In the genomic region with DNA sequence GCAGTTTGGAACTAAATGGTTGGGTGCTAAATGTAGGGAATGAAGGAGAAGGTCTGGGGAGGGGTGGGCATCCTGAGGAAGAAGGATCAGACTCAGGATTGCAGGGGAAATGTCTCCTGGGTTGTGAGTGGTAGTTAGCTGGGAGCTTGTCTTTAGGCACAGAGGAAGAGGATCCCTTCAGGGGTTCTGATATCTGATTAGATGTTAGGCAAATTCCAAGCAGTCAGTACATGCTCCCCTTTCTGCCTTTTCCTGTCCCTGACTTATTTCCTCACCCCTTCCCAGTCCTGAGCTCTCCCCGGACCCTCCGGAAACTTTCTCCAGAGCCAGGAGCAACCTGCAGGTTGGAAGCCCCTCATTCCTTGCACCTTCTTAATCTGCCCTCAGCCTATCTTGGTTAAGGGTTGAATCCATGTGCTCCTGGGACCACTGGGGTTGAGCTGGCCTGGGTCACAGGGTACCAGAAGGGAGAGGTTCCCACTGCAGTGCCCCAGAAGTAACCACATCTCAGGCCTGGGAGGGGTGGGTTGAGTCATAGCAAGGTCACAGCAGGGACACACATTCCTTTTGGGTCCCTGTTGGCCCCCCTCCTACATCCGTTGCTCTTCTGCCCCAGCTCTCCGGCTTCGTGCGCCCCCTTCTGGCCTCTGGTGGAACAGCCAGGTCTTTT, we compare ENCODE assay signal across 8 cellular contexts. TPM values are rescaled to one million over a fixed set of nuclear protein-coding genes. Genes with fewer than 3 reads are reported as not detected.
A peak's percentile ranks its signal among the peaks of the same experiment; 100 is the strongest.
DNase-seq lines count a peak whose midpoint lies in the region; ATAC-seq and TF ChIP-seq lines count a peak whose summit lies in the region.

No MANE protein-coding gene starts in this region.

- no peaks in the 10 kb centered on the region for H3K9me3 Mint-ChIP-seq in activated naive CD4-positive, alpha-beta T cell treated with anti-CD3 and anti-CD28 coated beads, Interleukin-2, amount 50 U/mL, for 24 hours
- no peaks in the 10 kb centered on the region for H3K9me3 Mint-ChIP-seq in osteocyte (ENCODE audit: unreplicated experiment)

- DNase-seq in GF-D8 (lab: John Stamatoyannopoulos, UW) (peak; percentile 21), NB4 (ENCODE audit: low read depth) (peak; percentile 95), SK-N-SH (peak; percentile 90), glomerular visceral epithelial cell (ENCODE audit: extremely low spot score) (peak; percentile 92), osteocyte (ENCODE audit: extremely low spot score, unreplicated experiment) (peak; percentile 96), suprapubic skin (ENCODE audit: low spot score in 2 of 2) (peak; percentile 96)

- H3F3A ChIP-seq in SK-N-SH (replicated peaks; ENCODE audit: insufficient read depth): peaks cover 30% of the 10 kb centered on the region

- peak overlapping the region; percentile 63 for H3K27ac Mint-ChIP-seq in activated naive CD4-positive, alpha-beta T cell treated with anti-CD3 and anti-CD28 coated beads, Interleukin-2, amount 50 U/mL, for 24 hours
- peak overlapping the region; percentile 95 for H3K27ac Mint-ChIP-seq in osteocyte (ENCODE audit: unreplicated experiment)

- H4K20me1 ChIP-seq in SK-N-SH (ENCODE audit: insufficient read depth): no peaks in the 10 kb centered on the region

- peak overlapping the region; percentile 85 for H3K4me3 Mint-ChIP-seq in activated naive CD4-positive, alpha-beta T cell treated with anti-CD3 and anti-CD28 coated beads, Interleukin-2, amount 50 U/mL, for 24 hours
- peak overlapping the region; percentile 70 for H3K4me3 Mint-ChIP-seq in osteocyte (ENCODE audit: unreplicated experiment)

- peaks cover 10% of the 10 kb centered on the region; the same call in 1 of the 2 replicates for H3K79me2 ChIP-seq in SK-N-SH (ENCODE audit: insufficient read depth)

- ATAC-seq in HG02610 (IDR thresholded peaks at IDR 0.05; ENCODE audit: unreplicated experiment): no peak

- POLR2A ChIA-PET in SK-N-SH (lab: Yijun Ruan, JAX): interaction anchor here (0.9 to 1.5 kb wide), 2 partner anchors 33 to 35 kb away, joined by 3 to 7 read pairs; no protein-coding TSS in a partner anchor

- TF ChIP-seq CTCF in NB4 (IDR thresholded peaks at IDR 0.05; ENCODE audit: low read depth, low read length): peak; percentile 96
- peak; percentile 90 for TF ChIP-seq CTCF in SK-N-SH (IDR thresholded peaks at IDR 0.05)
- TF ChIP-seq CTCF in osteocyte (IDR thresholded peaks at IDR 0.05): peak; percentile 99
- peak; percentile 91 to 97 for TF ChIP-seq CTCF in suprapubic skin (IDR thresholded peaks at IDR 0.05)

- peaks cover 8% of the 10 kb centered on the region in 2 experiments for H3K36me3 ChIP-seq in SK-N-SH (replicated peaks in 1 of 2; ENCODE audit: control insufficient read depth in 1 of 2, insufficient read depth in 2 of 2, low read length in 1 of 2)
- H3K36me3 ChIP-seq in suprapubic skin: peaks cover 4% of the 10 kb centered on the region

- H3K4me3 ChIP-seq in NB4 (ENCODE audit: low read depth, low read length): no peak overlapping the region
- H3K4me3 ChIP-seq in SK-N-SH (ENCODE audit: low read depth in 2 of 2, low read length in 1 of 2): peak overlapping the region; percentile 62 to 78; a peak in 3 of 4 replicates
- peak overlapping the region; percentile 61 for H3K4me3 ChIP-seq in suprapubic skin

- 23% methylated on average over 6 of the region's 6 CpGs for WGBS in SK-N-SH (ENCODE audit: low lambda C conversion rate)
- WGBS in suprapubic skin: 14% methylated on average over 6 of the region's 6 CpGs

- CTCF ChIA-PET in SK-N-SH (lab: Yijun Ruan, JAX): interaction anchor here (0.5 to 7.6 kb wide), 33 partner anchors 9 to 216 kb away, joined by 3 to 385 read pairs (median 4); a partner anchor contains a TSS

- H3K27me3 Mint-ChIP-seq in activated naive CD4-positive, alpha-beta T cell treated with anti-CD3 and anti-CD28 coated beads, Interleukin-2, amount 50 U/mL, for 24 hours: no peaks in the 10 kb centered on the region
- H3K27me3 Mint-ChIP-seq in osteocyte (ENCODE audit: unreplicated experiment): no peaks in the 10 kb centered on the region

- H3K9me3 ChIP-seq in SK-N-SH: no peaks in the 10 kb centered on the region
- H3K9me3 ChIP-seq in suprapubic skin: no peaks in the 10 kb centered on the region

- H3K9ac ChIP-seq in SK-N-SH: peak overlapping the region; percentile 81

- no peaks in the 10 kb centered on the region for H3K9me2 ChIP-seq in SK-N-SH

- H3K27ac ChIP-seq in SK-N-SH (ENCODE audit: low read depth in 2 of 2, low read length in 1 of 2) (peak overlapping the region; percentile 90 to 98), suprapubic skin (peak overlapping the region; percentile 85)

- TF ChIP-seq EP300 in SK-N-SH (IDR thresholded peaks at IDR 0.05; ENCODE audit: borderline replicate concordance in 1 of 2, low read depth in 1 of 2, low read length in 1 of 2): peak; percentile 30 to 66; a peak in 2 of 4 replicates
- no peak for TF ChIP-seq EP300 in suprapubic skin (IDR thresholded peaks at IDR 0.05)

- H3K36me3 Mint-ChIP-seq in activated naive CD4-positive, alpha-beta T cell treated with anti-CD3 and anti-CD28 coated beads, Interleukin-2, amount 50 U/mL, for 24 hours: no peaks in the 10 kb centered on the region
- H3K36me3 Mint-ChIP-seq in osteocyte (ENCODE audit: unreplicated experiment): peaks cover 4% of the 10 kb centered on the region

- peak; percentile 86 for TF ChIP-seq RAD21 in SK-N-SH (IDR thresholded peaks at IDR 0.05; ENCODE audit: low read length)

- no peak for TF ChIP-seq POLR2A in NB4 (IDR thresholded peaks at IDR 0.05; ENCODE audit: extremely low read depth, insufficient read length)
- no peak for TF ChIP-seq POLR2A in suprapubic skin (IDR thresholded peaks at IDR 0.05)

- H2AFZ ChIP-seq in SK-N-SH (ENCODE audit: low read depth): no peak overlapping the region

- H3K4me2 ChIP-seq in SK-N-SH: peak overlapping the region; percentile 100

- H3K4me1 ChIP-seq in SK-N-SH (ENCODE audit: control insufficient read depth in 1 of 2, insufficient read depth in 2 of 2, low read depth in 1 of 2, low read length in 1 of 2) (peaks cover 10 to 21% of the 10 kb centered on the region in 2 experiments; a peak in 2 of 4 replicates), suprapubic skin (peaks cover 54% of the 10 kb centered on the region)

- H3K4me1 Mint-ChIP-seq in activated naive CD4-positive, alpha-beta T cell treated with anti-CD3 and anti-CD28 coated beads, Interleukin-2, amount 50 U/mL, for 24 hours: peaks cover 43% of the 10 kb centered on the region
- peaks cover 35% of the 10 kb centered on the region for H3K4me1 Mint-ChIP-seq in osteocyte (ENCODE audit: unreplicated experiment)

- no peaks in the 10 kb centered on the region for H3K27me3 ChIP-seq in SK-N-SH (ENCODE audit: insufficient read depth)
- H3K27me3 ChIP-seq in suprapubic skin: no peaks in the 10 kb centered on the region

TF ChIP-seq in SK-N-SH, 30 proteins besides CTCF, POLR2A, EP300 and RAD21 (continues in another document):
- no peak for TF ChIP-seq TAF1 (IDR thresholded peaks at IDR 0.05; ENCODE audit: borderline replicate concordance, low read depth, low read length)
- TF ChIP-seq, protein P1, sequence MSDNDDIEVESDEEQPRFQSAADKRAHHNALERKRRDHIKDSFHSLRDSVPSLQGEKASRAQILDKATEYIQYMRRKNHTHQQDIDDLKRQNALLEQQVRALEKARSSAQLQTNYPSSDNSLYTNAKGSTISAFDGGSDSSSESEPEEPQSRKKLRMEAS (IDR thresholded peaks at IDR 0.05; ENCODE audit: low read depth): peak; percentile 56; the same call in 1 of the 2 replicates
- TF ChIP-seq MXI1 (IDR thresholded peaks at IDR 0.05; ENCODE audit: low read depth, low read length): no peak; the same call in 1 of the 2 replicates
- peak; percentile 96 for TF ChIP-seq SMC3 (IDR thresholded peaks at IDR 0.05; ENCODE audit: low read depth, low read length)
- TF ChIP-seq, protein P2, sequence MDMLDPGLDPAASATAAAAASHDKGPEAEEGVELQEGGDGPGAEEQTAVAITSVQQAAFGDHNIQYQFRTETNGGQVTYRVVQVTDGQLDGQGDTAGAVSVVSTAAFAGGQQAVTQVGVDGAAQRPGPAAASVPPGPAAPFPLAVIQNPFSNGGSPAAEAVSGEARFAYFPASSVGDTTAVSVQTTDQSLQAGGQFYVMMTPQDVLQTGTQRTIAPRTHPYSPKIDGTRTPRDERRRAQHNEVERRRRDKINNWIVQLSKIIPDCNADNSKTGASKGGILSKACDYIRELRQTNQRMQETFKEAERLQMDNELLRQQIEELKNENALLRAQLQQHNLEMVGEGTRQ (IDR thresholded peaks at IDR 0.05; ENCODE audit: borderline replicate concordance, low read depth, low read length): no peak
- peak; percentile 74 for TF ChIP-seq TCF12 (IDR thresholded peaks at IDR 0.05)
- no peak for TF ChIP-seq GATA2 (CRISPR knock-in tag; IDR thresholded peaks at IDR 0.05)

RNA-seq across cellular contexts. Expression of a gene that starts 1.6 kb away (rescaled TPM):
- 290 and 570 TPM in 2 replicates for polyA plus RNA-seq in SK-N-SH (2012; rRNA removed)
- 204 and 327 TPM in 2 replicates for polyA plus RNA-seq in SK-N-SH (2012; cell fraction: cytosol; rRNA removed)
- 223 and 345 TPM in 2 replicates for polyA plus RNA-seq in SK-N-SH (2012; cell fraction: nucleus; rRNA removed)
- 18.8 and 22.3 TPM in 2 replicates for total RNA-seq in osteocyte
- total RNA-seq in suprapubic skin: 10 to 100 TPM; 19.2 to 97.0 (median 59.6) TPM

RNA-seq across cellular contexts. Expression of a gene that starts 4.2 kb away (rescaled TPM):
- polyA plus RNA-seq in SK-N-SH (2012; rRNA removed): 0.13 and 0.18 TPM in 2 replicates
- 0.04 and 0.06 TPM in 2 replicates for polyA plus RNA-seq in SK-N-SH (2012; cell fraction: cytosol; rRNA removed)
- polyA plus RNA-seq in SK-N-SH (2012; cell fraction: nucleus; rRNA removed): 0.40 and 0.58 TPM in 2 replicates
- total RNA-seq in osteocyte: not detected in 2 replicates
- not detected for total RNA-seq in suprapubic skin

RNA-seq across cellular contexts. Expression of a gene that starts 19.9 kb away (rescaled TPM):
- polyA plus RNA-seq in SK-N-SH (2012; rRNA removed): 20.3 and 25.8 TPM in 2 replicates
- polyA plus RNA-seq in SK-N-SH (2012; cell fraction: cytosol; rRNA removed): 14.7 and 19.4 TPM in 2 replicates
- 20.4 and 23.9 TPM in 2 replicates for polyA plus RNA-seq in SK-N-SH (2012; cell fraction: nucleus; rRNA removed)
- total RNA-seq in osteocyte (28.3 and 29.0 TPM in 2 replicates), suprapubic skin (10 to 100 TPM; 26.4 to 44.0 (median 34.4) TPM)

RNA-seq across cellular contexts. Expression of a gene that starts 49.3 kb away (rescaled TPM):
- 32.7 and 50.0 TPM in 2 replicates for polyA plus RNA-seq in SK-N-SH (2012; rRNA removed)
- 9.6 and 17.3 TPM in 2 replicates for polyA plus RNA-seq in SK-N-SH (2012; cell fraction: cytosol; rRNA removed)
- 225 and 321 TPM in 2 replicates for polyA plus RNA-seq in SK-N-SH (2012; cell fraction: nucleus; rRNA removed)
- total RNA-seq in osteocyte (107 and 116 TPM in 2 replicates), suprapubic skin (100 to 1,000 TPM in 2 of 4 donors, 10 to 100 TPM in 2; 22.8 to 122 (median 78.2) TPM)

Comparison
In these comparisons a context has a peak if more than half of its experiments do, and no peak if none do; other contexts are left out.
1. DNase-seq: peak in every context shown above with its lines; median percentile 96 in osteocyte; 96 in suprapubic skin; 95 in NB4; 92 in glomerular visceral epithelial cell; 90 in SK-N-SH; 21 in GF-D8.